In genomic region chr12:30926243-30927209, GRCh38 we compare ENCODE assay signal across 9 cellular contexts. TPM values are rescaled to one million over a fixed set of nuclear protein-coding genes. Genes with fewer than 3 reads are reported as not detected.
A peak's percentile ranks its signal among the peaks of the same experiment; 100 is the strongest.
DNase-seq lines count a peak whose midpoint lies in the region; ATAC-seq, FAIRE-seq and TF ChIP-seq lines count a peak whose summit lies in the region.
"Had no signal": no experiment of that assay in that cellular context is flagged by ENCODE, and none has a peak within 500 bp of the region (broad histone marks: within the 10 kb centered on the region; RNA-seq: fewer than 3 reads in every experiment).

Gene TSPAN11 (plus strand): TSS chr12:30926748. CDS start chr12:30953992, 27,244 bp downstream.

- TF ChIP-seq CTCF in pancreas (IDR thresholded peaks at IDR 0.05): no peak

- CTCF ChIA-PET in activated CD8-positive, alpha-beta memory T cell treated with anti-CD3 and anti-CD28 coated beads, Interleukin-2, amount 10 ng/mL, durations not matched to agents 7 days and 5 days (lab: Charles Lee): no interaction called here

- FAIRE-seq in pancreas (lab: Jason Lieb, UNC): no peak

- no peaks in the 10 kb centered on the region for H3K4me1 ChIP-seq in pancreas

- no peaks in the 10 kb centered on the region for H3K9me3 Mint-ChIP-seq in activated CD8-positive, alpha-beta memory T cell treated with anti-CD3 and anti-CD28 coated beads, Interleukin-2, amount 10 ng/mL, durations not matched to agents 7 days and 5 days (ENCODE audit: low read depth)
- H3K9me3 Mint-ChIP-seq: activated B cell treated with CpG ODN at 0.5 μM for 24 hours had no signal

- peaks cover 56% of the 10 kb centered on the region for H3K27me3 Mint-ChIP-seq in activated CD8-positive, alpha-beta memory T cell treated with anti-CD3 and anti-CD28 coated beads, Interleukin-2, amount 10 ng/mL, durations not matched to agents 7 days and 5 days

- no peak within 1 kb of the TSS for H3K27ac Mint-ChIP-seq in activated CD8-positive, alpha-beta memory T cell treated with anti-CD3 and anti-CD28 coated beads, Interleukin-2, amount 10 ng/mL, durations not matched to agents 7 days and 5 days
- H3K27ac Mint-ChIP-seq: activated B cell treated with CpG ODN at 0.5 μM for 24 hours had no signal

- H3K27ac ChIP-seq in pancreas: no peak within 1 kb of the TSS

- H3K4me3 ChIP-seq in pancreas: peak within 1 kb of the TSS in 3 of 4 donors; percentile 0 to 45 (median 28)

- intact Hi-C loops in pancreas (cut with DNase I): no loop called here

- WGBS in pancreas, 2 donors: 9 to 12% methylated on average over 55 to 78 of the region's 78 CpGs

- ATAC-seq in activated CD8-positive, alpha-beta memory T cell treated with anti-CD3 and anti-CD28 coated beads, Interleukin-2, amount 10 ng/mL, durations not matched to agents 7 days and 5 days: no peak
- ATAC-seq in SK-N-SH treated with all-trans-retinoic acid at 6 μM for 48 hours (peak; percentile 82), pancreas (peak; percentile 35 to 63 (median 56)), GM19455 (IDR thresholded peaks at IDR 0.05; ENCODE audit: unreplicated experiment) (no peak)

- no peaks in the 10 kb centered on the region for H3K9me3 ChIP-seq in pancreas

- no peaks in the 10 kb centered on the region for H3K27me3 ChIP-seq in pancreas

- H3K4me3 Mint-ChIP-seq in activated CD8-positive, alpha-beta memory T cell treated with anti-CD3 and anti-CD28 coated beads, Interleukin-2, amount 10 ng/mL, durations not matched to agents 7 days and 5 days: no peak within 1 kb of the TSS
- H3K4me3 Mint-ChIP-seq: activated B cell treated with CpG ODN at 0.5 μM for 24 hours had no signal

- DNase-seq in activated CD8-positive, alpha-beta memory T cell treated with anti-CD3 and anti-CD28 coated beads, Interleukin-2, amount 50 U/mL, for 48 hours: peak; percentile 52
- no peak for DNase-seq in activated CD8-positive, alpha-beta memory T cell treated with anti-CD3 and anti-CD28 coated beads, Interleukin-2, amount 10 ng/mL, durations not matched to agents 7 days and 5 days
- DNase-seq in glomerular visceral epithelial cell (ENCODE audit: extremely low spot score) (peak; percentile 11), pancreas (peak in 1 of 6 donors; percentile 70), CD1c-positive myeloid dendritic cell (ENCODE audit: extremely low spot score) (no peak), cerebellar nuclear complex (lab: John Stamatoyannopoulos, UW) (no peak)
- DNase-seq: activated B cell treated with CpG ODN at 0.5 μM for 24 hours had no signal

- no peaks in the 10 kb centered on the region for H3K36me3 ChIP-seq in pancreas

- H3K4me1 Mint-ChIP-seq in activated CD8-positive, alpha-beta memory T cell treated with anti-CD3 and anti-CD28 coated beads, Interleukin-2, amount 10 ng/mL, durations not matched to agents 7 days and 5 days: no peaks in the 10 kb centered on the region
- H3K4me1 Mint-ChIP-seq: activated B cell treated with CpG ODN at 0.5 μM for 24 hours had no signal

- no peaks in the 10 kb centered on the region for H3K36me3 Mint-ChIP-seq in activated CD8-positive, alpha-beta memory T cell treated with anti-CD3 and anti-CD28 coated beads, Interleukin-2, amount 10 ng/mL, durations not matched to agents 7 days and 5 days

TF ChIP-seq in SK-N-SH treated with all-trans-retinoic acid at 6 μM for 48 hours, 23 proteins besides CTCF, POLR2A, EP300 and RAD21:
- TF ChIP-seq ZFP3 (CRISPR knock-in tag; IDR thresholded peaks at IDR 0.05) (no peak), CREB5 (CRISPR knock-in tag; IDR thresholded peaks at IDR 0.05; ENCODE audit: low read depth) (no peak), GLIS3 (CRISPR knock-in tag; IDR thresholded peaks at IDR 0.05) (no peak), RARB (CRISPR knock-in tag; IDR thresholded peaks at IDR 0.05) (no peak)

RNA-seq across cellular contexts. Expression of gene TSPAN11, which starts in this region (rescaled TPM):
- total RNA-seq in activated CD8-positive, alpha-beta memory T cell treated with anti-CD3 and anti-CD28 coated beads, Interleukin-2, amount 10 ng/mL, durations not matched to agents 7 days and 5 days: not detected
- total RNA-seq in pancreas: 1 to 10 TPM in 2 of 6 donors, under 1 TPM in 4; 0.13 to 2.2 (median 0.53) TPM
- polyA plus RNA-seq in pancreas: under 1 TPM; 0.23 to 0.61 TPM
- total RNA-seq: activated B cell treated with CpG ODN at 0.5 μM for 24 hours had no signal

Comparison
In these comparisons a context has a peak if more than half of its experiments do, and no peak if none do; other contexts are left out.
1. DNase-seq: peak in activated CD8-positive, alpha-beta memory T cell treated with anti-CD3 and anti-CD28 coated beads, Interleukin-2, amount 50 U/mL, for 48 hours (single experiment) and glomerular visceral epithelial cell (single experiment); none in activated CD8-positive, alpha-beta memory T cell treated with anti-CD3 and anti-CD28 coated beads, Interleukin-2, amount 10 ng/mL, durations not matched to agents 7 days and 5 days (single experiment), CD1c-positive myeloid dendritic cell (single experiment) and cerebellar nuclear complex (0 of 2).
2. ATAC-seq: peak in SK-N-SH treated with all-trans-retinoic acid at 6 μM for 48 hours (single experiment) and pancreas (4 of 4); none in activated CD8-positive, alpha-beta memory T cell treated with anti-CD3 and anti-CD28 coated beads, Interleukin-2, amount 10 ng/mL, durations not matched to agents 7 days and 5 days (single experiment) and GM19455 (single experiment).